Comparison of ENCODE assay signal across 1 cellular context in genomic region chr11:128098840-128099239, GRCh38.
TF ChIP-seq lines count a peak whose summit lies in the region.

No MANE protein-coding gene starts in this region.

TF ChIP-seq in GM23338, 12 proteins besides CTCF, POLR2A, EP300 and RAD21 (continued from another document):
- no peak for TF ChIP-seq REST (IDR thresholded peaks at IDR 0.05; ENCODE audit: unreplicated experiment)
- no peak for TF ChIP-seq EZH2 (IDR thresholded peaks at IDR 0.05; ENCODE audit: low read depth, unreplicated experiment)
- TF ChIP-seq CREB1 (CRISPR knock-in tag; IDR thresholded peaks at IDR 0.05; ENCODE audit: low read depth) = no peak
- TF ChIP-seq ZNF331 (CRISPR knock-in tag; IDR thresholded peaks at IDR 0.05; ENCODE audit: low read depth) = no peak
- TF ChIP-seq ZNF462 (CRISPR knock-in tag; IDR thresholded peaks at IDR 0.05) = 0 out of 2 replicates have a peak, but pooled peaks have one; percentile 23
TF ChIP-seq in GM23338: peak in this region for 1.
